ENCODE assay signal across 8 cellular contexts in the genomic region with DNA sequence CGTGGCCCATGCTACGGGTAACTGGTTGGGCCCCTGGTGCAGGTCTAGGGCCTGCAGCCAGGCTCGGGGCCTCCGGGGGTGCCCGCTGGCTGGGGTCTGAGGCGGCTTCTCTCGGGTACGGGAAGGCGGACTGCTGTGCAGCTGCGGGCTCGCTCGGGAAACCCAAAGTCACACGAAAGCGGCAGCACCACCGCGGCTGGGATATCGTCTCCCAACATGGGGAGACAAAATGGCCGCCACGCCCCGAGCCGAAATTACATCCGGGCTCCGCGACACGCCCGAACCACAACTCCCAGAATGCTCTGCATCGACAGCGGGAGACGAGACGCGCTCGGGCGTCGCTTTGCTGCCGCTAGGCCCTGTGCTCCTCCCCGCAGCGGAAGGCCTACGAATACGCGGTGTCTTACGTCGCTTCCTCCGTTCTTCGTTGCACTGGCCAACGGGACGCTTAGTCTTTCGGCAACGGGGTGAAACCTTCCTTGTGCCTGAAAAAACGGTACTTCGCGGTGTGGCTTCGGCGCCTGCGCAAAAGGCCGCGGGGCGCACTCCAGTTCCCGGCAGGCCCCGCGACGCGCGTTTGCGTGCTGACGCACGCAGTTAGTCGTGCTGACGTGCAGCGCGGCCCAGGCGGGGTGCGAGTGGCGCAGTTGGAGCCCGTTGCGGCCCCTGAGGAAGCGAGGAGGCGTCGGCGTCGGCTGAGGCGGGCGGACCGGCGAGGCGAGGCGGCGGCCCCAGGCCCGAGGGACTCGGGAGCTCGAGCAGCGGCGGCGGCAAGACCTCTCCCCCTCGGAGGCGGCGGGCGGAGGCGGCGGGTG. TPM values are rescaled to one million over a fixed set of nuclear protein-coding genes. Genes with fewer than 3 reads are reported as not detected.
DNase-seq lines count a peak whose midpoint lies in the region; ATAC-seq, FAIRE-seq and TF ChIP-seq lines count a peak whose summit lies in the region.

A gene (plus strand): TSS at position 604 of the 815 bp plus-strand sequence. CDS start 3,727 bp downstream, outside the sequence.

- peak; percentile 99 for TF ChIP-seq POLR2A in esophagus muscularis mucosa (IDR thresholded peaks at IDR 0.05; ENCODE audit: low read depth)

- H3K36me3 ChIP-seq in DOHH2 (ENCODE audit: control insufficient read depth, low read length) (peaks cover 66% of the 10 kb centered on the region), GM23248 (ENCODE audit: low read depth) (no peaks in the 10 kb centered on the region; the same call in 1 of the 2 replicates), Karpas-422 (ENCODE audit: insufficient read depth, low read length) (peaks cover 38% of the 10 kb centered on the region; the same call in 1 of the 2 replicates), esophagus muscularis mucosa (peaks cover under 1 to 11% (median 8%) of the 10 kb centered on the region in 4 donors), muscle layer of duodenum (ENCODE audit: control insufficient read depth in 1 of 2, insufficient read depth in 2 of 2, low read length in 2 of 2) (peaks cover 4 to 25% of the 10 kb centered on the region in 2 donors)

- H3K27ac Mint-ChIP-seq in activated T-cell treated with anti-CD3 and anti-CD28 coated beads, Interleukin-2, amount 50 U/mL, for 72 hours = peak within 1 kb of the TSS; percentile 99

- H3K9ac ChIP-seq in GM23248 = peak within 1 kb of the TSS; percentile 94
- peak within 1 kb of the TSS; percentile 96 for H3K9ac ChIP-seq in Karpas-422 (ENCODE audit: low read length)

- peaks cover 38% of the 10 kb centered on the region for H3K4me1 ChIP-seq in DOHH2 (ENCODE audit: control insufficient read depth, low read length)
- H3K4me1 ChIP-seq in GM23248 (ENCODE audit: insufficient read depth) = peaks cover 21% of the 10 kb centered on the region
- H3K4me1 ChIP-seq in Karpas-422 (ENCODE audit: low read length) = peaks cover 32% of the 10 kb centered on the region
- H3K4me1 ChIP-seq in esophagus muscularis mucosa = peaks cover 42 to 51% (median 47%) of the 10 kb centered on the region in 4 donors
- peaks cover 18 to 42% of the 10 kb centered on the region in 2 donors for H3K4me1 ChIP-seq in muscle layer of duodenum (ENCODE audit: control insufficient read depth in 1 of 2, insufficient read depth in 2 of 2, low read length in 2 of 2)

- H3K36me3 Mint-ChIP-seq in activated T-cell treated with anti-CD3 and anti-CD28 coated beads, Interleukin-2, amount 50 U/mL, for 72 hours (ENCODE audit: insufficient read depth in 2 of 2) = peaks cover 28 to 37% of the 10 kb centered on the region in 2 donors

- peaks cover 7% of the 10 kb centered on the region; the same call in 1 of the 2 replicates for H3F3A ChIP-seq in DOHH2 (ENCODE audit: control insufficient read depth, insufficient read depth)
- peaks cover 26% of the 10 kb centered on the region; the same call in 1 of the 2 replicates for H3F3A ChIP-seq in GM23248 (ENCODE audit: insufficient read depth)

- no peak for TF ChIP-seq EP300 in esophagus muscularis mucosa (IDR thresholded peaks at IDR 0.05)

- in situ Hi-C loops in GM23248 (cut with MboI) = no loop called here

- no peak for TF ChIP-seq CTCF in DOHH2 (IDR thresholded peaks at IDR 0.05; ENCODE audit: low read depth, low read length, poor library complexity, severe bottlenecking)
- peak in 1 of 3 experiments; percentile 7 for TF ChIP-seq CTCF in esophagus muscularis mucosa (IDR thresholded peaks at IDR 0.05)

- H3K9me2 ChIP-seq in DOHH2 (replicated peaks; ENCODE audit: control insufficient read depth, low read length) (no peaks in the 10 kb centered on the region), GM23248 (ENCODE audit: insufficient read depth) (no peaks in the 10 kb centered on the region), Karpas-422 (replicated peaks; ENCODE audit: insufficient read depth, low read length) (no peaks in the 10 kb centered on the region)

- H3K4me2 ChIP-seq in DOHH2 (ENCODE audit: low read length) = peak within 1 kb of the TSS; percentile 80
- peak within 1 kb of the TSS; percentile 98 for H3K4me2 ChIP-seq in GM23248 (ENCODE audit: unreplicated experiment)
- peak within 1 kb of the TSS; percentile 81 for H3K4me2 ChIP-seq in Karpas-422 (ENCODE audit: low read depth, low read length, poor library complexity, severe bottlenecking)

- peak within 1 kb of the TSS; percentile 88 for H2AFZ ChIP-seq in GM23248
- no peak within 1 kb of the TSS; the same call in 1 of the 2 replicates for H2AFZ ChIP-seq in Karpas-422 (ENCODE audit: low read length)

- H3K9me3 Mint-ChIP-seq in activated T-cell treated with anti-CD3 and anti-CD28 coated beads, Interleukin-2, amount 50 U/mL, for 72 hours = no peaks in the 10 kb centered on the region

- peaks cover 62% of the 10 kb centered on the region for H3K4me1 Mint-ChIP-seq in activated T-cell treated with anti-CD3 and anti-CD28 coated beads, Interleukin-2, amount 50 U/mL, for 72 hours (ENCODE audit: low read depth)

- H3K79me2 ChIP-seq in DOHH2 (ENCODE audit: control insufficient read depth, low read length) (peaks cover 75% of the 10 kb centered on the region), GM23248 (ENCODE audit: insufficient read depth) (peaks cover 58% of the 10 kb centered on the region), Karpas-422 (ENCODE audit: low read length) (peaks cover 57% of the 10 kb centered on the region)

- no peak for FAIRE-seq in RCC 7860 (lab: Jason Lieb, UNC)

- peak; percentile 92 to 93 for ATAC-seq in activated T-cell treated with anti-CD3 and anti-CD28 coated beads, Interleukin-2, amount 50 U/mL, for 72 hours (replicated peaks in 1 of 2)

- WGBS in GM23248 (ENCODE audit: low coverage in 1 of 2, low lambda C conversion rate in 2 of 2, missing lambda C conversion rate in 2 of 2), 2 experiments = 1 to 3% methylated on average over 73 to 78 of the region's 99 CpGs
- 8% methylated on average over 6 of the region's 99 CpGs for WGBS in esophagus muscularis mucosa

- H3K9me3 ChIP-seq in DOHH2 (ENCODE audit: control insufficient read depth, insufficient read depth, low read length) (no peaks in the 10 kb centered on the region), GM23248 (ENCODE audit: low read depth) (no peaks in the 10 kb centered on the region), Karpas-422 (ENCODE audit: low read length) (no peaks in the 10 kb centered on the region), esophagus muscularis mucosa (no peaks in the 10 kb centered on the region), muscle layer of duodenum (ENCODE audit: control insufficient read depth in 1 of 2, low read length in 2 of 2) (no peaks in the 10 kb centered on the region)

- peak within 1 kb of the TSS; percentile 93 for H3K27ac ChIP-seq in DOHH2 (ENCODE audit: low read depth, low read length)
- H3K27ac ChIP-seq in GM23248 = peak within 1 kb of the TSS; percentile 98
- peak within 1 kb of the TSS; percentile 93 for H3K27ac ChIP-seq in Karpas-422 (ENCODE audit: low read length)
- H3K27ac ChIP-seq in esophagus muscularis mucosa (replicated peaks in 1 of 4) = peak within 1 kb of the TSS; percentile 98 to 100 (median 100)
- H3K27ac ChIP-seq in muscle layer of duodenum (ENCODE audit: low read length) = peak within 1 kb of the TSS; percentile 98

- DNase-seq in GM23248 = peak; percentile 99
- peak; percentile 98 for DNase-seq in Karpas-422
- peak; percentile 86 for DNase-seq in RCC 7860 (ENCODE audit: low spot score)
- peak; percentile 95 to 96 for DNase-seq in activated T-cell treated with anti-CD3 and anti-CD28 coated beads, Interleukin-2, amount 50 U/mL, for 72 hours
- peak; percentile 99 for DNase-seq in esophagus muscularis mucosa (ENCODE audit: extremely low spot score)
- peak; percentile 82 for DNase-seq in stimulated activated CD8-positive, alpha-beta memory T cell treated with anti-CD3 and anti-CD28 coated beads, Interleukin-7, amount 100 ng/mL, for 24 hours (ENCODE audit: low read depth)

- peak within 1 kb of the TSS; percentile 98 for H3K4me3 ChIP-seq in DOHH2 (ENCODE audit: low read length)
- H3K4me3 ChIP-seq in GM23248 = peak within 1 kb of the TSS; percentile 95
- H3K4me3 ChIP-seq in Karpas-422 (ENCODE audit: low read length) = peak within 1 kb of the TSS; percentile 81
- H3K4me3 ChIP-seq in esophagus muscularis mucosa = peak within 1 kb of the TSS; percentile 74 to 95 (median 88)
- H3K4me3 ChIP-seq in muscle layer of duodenum (ENCODE audit: low read depth in 1 of 2, low read length in 2 of 2) = peak within 1 kb of the TSS; percentile 84 to 90

- H3K4me3 Mint-ChIP-seq in activated T-cell treated with anti-CD3 and anti-CD28 coated beads, Interleukin-2, amount 50 U/mL, for 72 hours = peak within 1 kb of the TSS; percentile 79 to 95

- H3K27me3 Mint-ChIP-seq in activated T-cell treated with anti-CD3 and anti-CD28 coated beads, Interleukin-2, amount 50 U/mL, for 72 hours (ENCODE audit: low read depth) = no peaks in the 10 kb centered on the region

- intact Hi-C loops in esophagus muscularis mucosa (cut with DNase I) = loop anchor here (2.0 kb wide), 2 partner anchors 21 to 31 kb away; a partner anchor contains a TSS

- H3K27me3 ChIP-seq in DOHH2 (ENCODE audit: control insufficient read depth, low read length) (no peaks in the 10 kb centered on the region), GM23248 (replicated peaks; ENCODE audit: insufficient read depth) (no peaks in the 10 kb centered on the region), Karpas-422 (ENCODE audit: low read length) (no peaks in the 10 kb centered on the region), esophagus muscularis mucosa (no peaks in the 10 kb centered on the region), muscle layer of duodenum (ENCODE audit: low read depth, low read length) (no peaks in the 10 kb centered on the region)

- peaks cover 36% of the 10 kb centered on the region for H4K20me1 ChIP-seq in DOHH2 (ENCODE audit: control insufficient read depth, insufficient read depth, low read depth, low read length)
- H4K20me1 ChIP-seq in GM23248 (ENCODE audit: insufficient read depth) = peaks cover 34% of the 10 kb centered on the region
- peaks cover 43% of the 10 kb centered on the region for H4K20me1 ChIP-seq in Karpas-422 (ENCODE audit: insufficient read depth, low read depth, low read length)

RNA-seq across cellular contexts. Expression of the gene that starts here (rescaled TPM):
- total RNA-seq in GM23248 (2014; rRNA removed; shearing (Covaris generic)) = 42.6 and 53.6 TPM in 2 replicates
- 173 and 202 TPM in 2 replicates for polyA plus RNA-seq in GM23248 (2016; fragmentation: Nextera tagmentation; extraction: Ambion mirVana)
- total RNA-seq in Karpas-422 (2014; rRNA removed; shearing (Covaris generic); ENCODE audit: low replicate concordance) = 127 and 133 TPM in 2 replicates
- total RNA-seq in activated T-cell treated with anti-CD3 and anti-CD28 coated beads, Interleukin-2, amount 50 U/mL, for 72 hours = 100 to 1,000 TPM; 696 to 731 TPM
- total RNA-seq in esophagus muscularis mucosa = 100 to 1,000 TPM; 126 to 325 (median 234) TPM

Comparison
In these comparisons a context has a peak if more than half of its experiments do, and no peak if none do; other contexts are left out.
1. Peak in every context shown above with its lines: DNase-seq, ATAC-seq, H3K4me3 ChIP-seq and H3K27ac ChIP-seq.